Comparison of ENCODE assay signal across 23 cellular contexts in genomic region chr9:129346046-129346445, GRCh38.
DNase-seq lines count a peak whose midpoint lies in the region; TF ChIP-seq lines count a peak whose summit lies in the region.
"Had no signal": no experiment of that assay in that cellular context is flagged by ENCODE, and none has a peak within 500 bp of the region (broad histone marks: within the 10 kb centered on the region; RNA-seq: fewer than 3 reads in every experiment).

No MANE protein-coding gene starts in this region.

- H3K4me1 ChIP-seq in BLaER1 (peaks cover 43% of the 10 kb centered on the region), neutrophil (ENCODE audit: control insufficient read depth in 1 of 2, insufficient read depth in 1 of 2, low read depth in 1 of 2, low read length in 1 of 2) (peaks cover 70 to 73% of the 10 kb centered on the region in 2 experiments), uterus (no peaks in the 10 kb centered on the region)
- H3K4me1 ChIP-seq: colonic mucosa, foreskin keratinocyte, psoas muscle, upper lobe of right lung had no signal

- no peak for TF ChIP-seq POLR2A in uterus (IDR thresholded peaks at IDR 0.05)

- H3K36me3 ChIP-seq in BLaER1 (no peaks in the 10 kb centered on the region), neutrophil (no peaks in the 10 kb centered on the region), uterus (no peaks in the 10 kb centered on the region)
- H3K36me3 ChIP-seq: cardiac muscle cell, colonic mucosa, esophagus muscularis mucosa, upper lobe of right lung had no signal

- H3K36me3 Mint-ChIP-seq in CD14-positive monocyte = peaks cover 13 to 22% of the 10 kb centered on the region in 2 donors
- H3K36me3 Mint-ChIP-seq in dendritic cell treated with granulocyte-macrophage colony-stimulating factor and Interleukin-4, amounts not matched to agents 40 ng/mL and 50 ng/mL, for 4 days (ENCODE audit: low read depth) = peaks cover 8% of the 10 kb centered on the region
- H3K36me3 Mint-ChIP-seq: CD4-positive, CD25-positive, alpha-beta regulatory T cell had no signal

- H3K27ac ChIP-seq in BLaER1 = no peak overlapping the region
- H3K27ac ChIP-seq in neutrophil = peak overlapping the region; percentile 95
- no peak overlapping the region for H3K27ac ChIP-seq in uterus
- H3K27ac ChIP-seq: cardiac muscle cell, colonic mucosa, foreskin keratinocyte, psoas muscle, upper lobe of right lung had no signal

- peaks cover 84% of the 10 kb centered on the region for H3K4me1 Mint-ChIP-seq in CD14-positive monocyte
- peaks cover 77% of the 10 kb centered on the region for H3K4me1 Mint-ChIP-seq in dendritic cell treated with granulocyte-macrophage colony-stimulating factor and Interleukin-4, amounts not matched to agents 40 ng/mL and 50 ng/mL, for 4 days (ENCODE audit: low read depth)

- H3K4me3 ChIP-seq in BLaER1 (no peak overlapping the region), neutrophil (ENCODE audit: low read depth in 1 of 2, low read length in 1 of 2) (peak overlapping the region; percentile 13 to 30), uterus (no peak overlapping the region)
- H3K4me3 ChIP-seq: cardiac muscle cell, colonic mucosa, esophagus muscularis mucosa, psoas muscle, upper lobe of right lung had no signal

- H3K27ac Mint-ChIP-seq in CD14-positive monocyte = peak overlapping the region; percentile 97 to 99 (median 97)
- peak overlapping the region; percentile 86 for H3K27ac Mint-ChIP-seq in dendritic cell treated with granulocyte-macrophage colony-stimulating factor and Interleukin-4, amounts not matched to agents 40 ng/mL and 50 ng/mL, for 4 days
- H3K27ac Mint-ChIP-seq: endodermal cell had no signal

- H3K9me3 Mint-ChIP-seq in CD14-positive monocyte = peaks cover 0 to 3% (median 0%) of the 10 kb centered on the region in 7 donors
- no peaks in the 10 kb centered on the region for H3K9me3 Mint-ChIP-seq in dendritic cell treated with granulocyte-macrophage colony-stimulating factor and Interleukin-4, amounts not matched to agents 40 ng/mL and 50 ng/mL, for 4 days
- H3K9me3 Mint-ChIP-seq: endodermal cell; T-helper 2 cell treated with Interferon-gamma antibody and Interleukin-4, amounts not matched to agents 5 μg/mL and 100 μg/mL, for 36 hours had no signal

- no peaks in the 10 kb centered on the region for H3K27me3 Mint-ChIP-seq in CD14-positive monocyte (ENCODE audit: low read depth in 3 of 3)
- no peaks in the 10 kb centered on the region for H3K27me3 Mint-ChIP-seq in dendritic cell treated with granulocyte-macrophage colony-stimulating factor and Interleukin-4, amounts not matched to agents 40 ng/mL and 50 ng/mL, for 4 days

- no peaks in the 10 kb centered on the region for H4K20me1 ChIP-seq in BLaER1

- no peaks in the 10 kb centered on the region for H3K9me3 ChIP-seq in BLaER1
- H3K9me3 ChIP-seq in neutrophil = no peaks in the 10 kb centered on the region
- H3K9me3 ChIP-seq in uterus = no peaks in the 10 kb centered on the region
- H3K9me3 ChIP-seq: colonic mucosa, esophagus muscularis mucosa, psoas muscle, upper lobe of right lung had no signal

- no peak overlapping the region for H3K9ac ChIP-seq in BLaER1

- DNase-seq in CD14-positive monocyte (ENCODE audit: low spot score) (no peak), NCI-H2107 (lab: John Stamatoyannopoulos, UW) (no peak), GM13976 (ENCODE audit: low spot score) (no peak), uterus (no peak)
- DNase-seq: amygdala; CD4-positive, CD25-positive, alpha-beta regulatory T cell; colonic mucosa; DND-41; endodermal cell; foreskin keratinocyte; left colon; NCI-H1436; NCI-H2081 treated with DMSO at 0.1 percent for 48 hours; NCI-H446; occipital lobe; psoas muscle; upper lobe of right lung had no signal

- H3K4me2 ChIP-seq in BLaER1 = peak overlapping the region; percentile 64

- peak overlapping the region in 1 of 2 donors; percentile 4 for H3K4me3 Mint-ChIP-seq in CD14-positive monocyte
- H3K4me3 Mint-ChIP-seq in dendritic cell treated with granulocyte-macrophage colony-stimulating factor and Interleukin-4, amounts not matched to agents 40 ng/mL and 50 ng/mL, for 4 days = no peak overlapping the region
- H3K4me3 Mint-ChIP-seq: CD4-positive, CD25-positive, alpha-beta regulatory T cell; endodermal cell had no signal

- intact Hi-C loops in CD14-positive monocyte (cut with micrococcal nuclease) = loop anchor here in 1 of 2 donors (2.0 to 10.0 kb wide), 4 partner anchors 36 to 429 kb away; partner anchors contain the start of gene C9orf50
- intact Hi-C loops in dendritic cell treated with granulocyte-macrophage colony-stimulating factor and Interleukin-4, amounts not matched to agents 40 ng/mL and 50 ng/mL, for 4 days (cut with micrococcal nuclease) = no loop called here
- intact Hi-C loops in uterus (cut with DNase I; ENCODE audit: low total_unique reads) = no loop called here

- in situ Hi-C loops in GM13976 (cut with MboI; ENCODE audit: low sequenced_read_pairs, unreplicated experiment) = no loop called here

- TF ChIP-seq CTCF in CD14-positive monocyte (IDR thresholded peaks at IDR 0.05) (no peak), neutrophil (IDR thresholded peaks at IDR 0.05) (no peak), GM13976 (IDR thresholded peaks at IDR 0.05; ENCODE audit: borderline replicate concordance, control extremely low read depth, extremely low read depth, insufficient read depth, missing control alignments) (no peak), uterus (IDR thresholded peaks at IDR 0.05) (no peak)

- H3K27me3 ChIP-seq in BLaER1 (no peaks in the 10 kb centered on the region), neutrophil (no peaks in the 10 kb centered on the region), uterus (no peaks in the 10 kb centered on the region)
- H3K27me3 ChIP-seq: cardiac muscle cell, colonic mucosa, esophagus muscularis mucosa, upper lobe of right lung had no signal

Comparison
In these comparisons a context has a peak if more than half of its experiments do, and no peak if none do; other contexts are left out.
1. H3K4me3 ChIP-seq: peak in neutrophil (2 of 2); none in BLaER1 (single experiment) and uterus (0 of 2).